Comparison of ENCODE assay signal across 22 cellular contexts in genomic region chrX:72062890-72063289, GRCh38.
DNase-seq lines count a peak whose midpoint lies in the region; ATAC-seq and TF ChIP-seq lines count a peak whose summit lies in the region.
"Had no signal": no experiment of that assay in that cellular context is flagged by ENCODE, and none has a peak within 500 bp of the region (broad histone marks: within the 10 kb centered on the region; RNA-seq: fewer than 3 reads in every experiment).

No MANE protein-coding gene starts in this region.

- no peak for DNase-seq in esophagus muscularis mucosa (ENCODE audit: extremely low spot score)
- peak; percentile 54 for DNase-seq in left cardiac atrium
- no peak for DNase-seq in transverse colon
- no peak for DNase-seq in suprapubic skin (ENCODE audit: low spot score in 2 of 2)
- DNase-seq in NCI-H2107 treated with DMSO at 0.1 percent for 48 hours (lab: John Stamatoyannopoulos, UW; ENCODE audit: unreplicated experiment) = no peak
- DNase-seq: activated CD4-positive, alpha-beta memory T cell treated with anti-CD3 and anti-CD28 coated beads, Interleukin-2, amount 10 ng/mL, durations not matched to agents 7 days and 5 days; activated effector memory CD4-positive, alpha-beta T cell treated with anti-CD3 and anti-CD28 coated beads, Interleukin-2, amount 50 U/mL, for 16 hours; activated naive CD8-positive, alpha-beta T cell treated with anti-CD3 and anti-CD28 coated beads, Interleukin-2, amount 50 U/mL, for 24 hours; endodermal cell; Karpas-422; natural killer cell; NCI-H1694; NCI-H2171 treated with DMSO at 0.1 percent for 48 hours; NCI-H524 treated with DMSO at 0.1 percent for 48 hours; T-helper 1 cell had no signal

- H3K36me3 ChIP-seq in esophagus muscularis mucosa (no peaks in the 10 kb centered on the region), transverse colon (no peaks in the 10 kb centered on the region), suprapubic skin (no peaks in the 10 kb centered on the region)
- H3K36me3 ChIP-seq: breast epithelium had no signal

- intact Hi-C loops in esophagus muscularis mucosa (cut with DNase I) = no loop called here
- intact Hi-C loops in left cardiac atrium (cut with DNase I) = no loop called here
- intact Hi-C loops in transverse colon (cut with DNase I; ENCODE audit: low total_unique reads) = no loop called here

- in situ Hi-C loops in transverse colon (cut with MboI; ENCODE audit: low pct_ligation_motif_present in 1 of 4, low pct_unique_long_range_greater_than_20kb in 1 of 4, low sequenced_read_pairs in 3 of 4) = no loop called here

- ATAC-seq in left cardiac atrium (peak; percentile 85 to 91), GM21529 (IDR thresholded peaks at IDR 0.05; ENCODE audit: unreplicated experiment) (no peak)
- ATAC-seq: activated CD4-positive, CD25-positive, alpha-beta regulatory T cell treated with anti-CD3 and anti-CD28 coated beads, Interleukin-2, amount 50 U/mL, for 24 hours; activated naive CD8-positive, alpha-beta T cell treated with anti-CD3 and anti-CD28 coated beads, Interleukin-2, amount 50 U/mL, for 24 hours; GM12878; natural killer cell had no signal

- no peaks in the 10 kb centered on the region for H3K36me3 Mint-ChIP-seq in nephron (ENCODE audit: low read depth)
- H3K36me3 Mint-ChIP-seq: natural killer cell had no signal

- TF ChIP-seq POLR2A in esophagus muscularis mucosa (IDR thresholded peaks at IDR 0.05; ENCODE audit: low read depth) = no peak
- TF ChIP-seq POLR2A in transverse colon (IDR thresholded peaks at IDR 0.05) = no peak
- TF ChIP-seq POLR2A in suprapubic skin (IDR thresholded peaks at IDR 0.05) = no peak

- H3K4me1 Mint-ChIP-seq in nephron = peaks cover 42% of the 10 kb centered on the region
- H3K4me1 Mint-ChIP-seq: activated naive CD8-positive, alpha-beta T cell treated with anti-CD3 and anti-CD28 coated beads, Interleukin-2, amount 50 U/mL, for 24 hours had no signal

- H3K27me3 ChIP-seq in esophagus muscularis mucosa (peaks cover 0 to 8% (median 0%) of the 10 kb centered on the region in 4 donors), transverse colon (no peaks in the 10 kb centered on the region), suprapubic skin (no peaks in the 10 kb centered on the region)

- H3K27ac ChIP-seq in esophagus muscularis mucosa (replicated peaks in 1 of 4) (peak overlapping the region; percentile 63 to 73 (median 72)), transverse colon (peak overlapping the region in 3 of 4 donors; percentile 32 to 59 (median 47)), suprapubic skin (no peak overlapping the region)
- H3K27ac ChIP-seq: C4-2B, skin epidermis had no signal

- TF ChIP-seq CTCF in esophagus muscularis mucosa (IDR thresholded peaks at IDR 0.05) = no peak
- TF ChIP-seq CTCF in nephron (IDR thresholded peaks at IDR 0.05; ENCODE audit: unreplicated experiment in 3 of 3) = no peak
- TF ChIP-seq CTCF in transverse colon (IDR thresholded peaks at IDR 0.05) = no peak
- no peak for TF ChIP-seq CTCF in suprapubic skin (IDR thresholded peaks at IDR 0.05)

- no peak overlapping the region for H3K4me3 ChIP-seq in esophagus muscularis mucosa
- no peak overlapping the region for H3K4me3 ChIP-seq in transverse colon
- H3K4me3 ChIP-seq in suprapubic skin = no peak overlapping the region
- H3K4me3 ChIP-seq: breast epithelium, GM12878, skin epidermis had no signal

- H3K27ac Mint-ChIP-seq in nephron = peak overlapping the region; percentile 34 to 81 (median 73)
- H3K27ac Mint-ChIP-seq: activated CD4-positive, alpha-beta memory T cell treated with anti-CD3 and anti-CD28 coated beads, Interleukin-2, amount 10 ng/mL, durations not matched to agents 7 days and 5 days; activated naive CD8-positive, alpha-beta T cell treated with anti-CD3 and anti-CD28 coated beads, Interleukin-2, amount 50 U/mL, for 24 hours; endodermal cell; natural killer cell had no signal

- H3K4me1 ChIP-seq in esophagus muscularis mucosa (peaks cover 6 to 49% (median 46%) of the 10 kb centered on the region in 4 donors), transverse colon (no peaks in the 10 kb centered on the region), suprapubic skin (no peaks in the 10 kb centered on the region)
- H3K4me1 ChIP-seq: breast epithelium had no signal

- no peak overlapping the region for H3K4me3 Mint-ChIP-seq in nephron
- H3K4me3 Mint-ChIP-seq: activated CD4-positive, alpha-beta memory T cell treated with anti-CD3 and anti-CD28 coated beads, Interleukin-2, amount 10 ng/mL, durations not matched to agents 7 days and 5 days; activated naive CD8-positive, alpha-beta T cell treated with anti-CD3 and anti-CD28 coated beads, Interleukin-2, amount 50 U/mL, for 24 hours; endodermal cell; natural killer cell had no signal

- H3K27me3 Mint-ChIP-seq in nephron (ENCODE audit: low read depth) = no peaks in the 10 kb centered on the region

- TF ChIP-seq EP300 in esophagus muscularis mucosa (IDR thresholded peaks at IDR 0.05) = no peak
- TF ChIP-seq EP300 in transverse colon (IDR thresholded peaks at IDR 0.05; ENCODE audit: low read depth) = no peak
- no peak for TF ChIP-seq EP300 in suprapubic skin (IDR thresholded peaks at IDR 0.05)

- H3K9me3 Mint-ChIP-seq in nephron = no peaks in the 10 kb centered on the region
- H3K9me3 Mint-ChIP-seq: activated CD4-positive, alpha-beta memory T cell treated with anti-CD3 and anti-CD28 coated beads, Interleukin-2, amount 10 ng/mL, durations not matched to agents 7 days and 5 days; activated naive CD8-positive, alpha-beta T cell treated with anti-CD3 and anti-CD28 coated beads, Interleukin-2, amount 50 U/mL, for 24 hours; natural killer cell had no signal

- H3K9me3 ChIP-seq in esophagus muscularis mucosa (no peaks in the 10 kb centered on the region), transverse colon (no peaks in the 10 kb centered on the region), suprapubic skin (no peaks in the 10 kb centered on the region)
- H3K9me3 ChIP-seq: breast epithelium had no signal

- 54% methylated on average over 6 of the region's 6 CpGs for WGBS in esophagus muscularis mucosa
- WGBS in transverse colon (ENCODE audit: low coverage in 1 of 2), 2 donors = 50 to 65% methylated on average over 4 to 6 of the region's 6 CpGs
- 62% methylated on average over 6 of the region's 6 CpGs for WGBS in suprapubic skin
